12 cellular contexts compared by ENCODE assay signal in genomic region chr11:120554771-120555432, GRCh38. TPM values are rescaled to one million over a fixed set of nuclear protein-coding genes. Genes with fewer than 3 reads are reported as not detected.
DNase-seq lines count a peak whose midpoint lies in the region; ATAC-seq and TF ChIP-seq lines count a peak whose summit lies in the region.
"Had no signal": no experiment of that assay in that cellular context is flagged by ENCODE, and none has a peak within 500 bp of the region (broad histone marks: within the 10 kb centered on the region; RNA-seq: fewer than 3 reads in every experiment).

No MANE protein-coding gene starts in this region.

- WGBS in GM23248 (ENCODE audit: low coverage in 1 of 2, low lambda C conversion rate in 2 of 2, missing lambda C conversion rate in 2 of 2), 2 experiments, result 83% methylated on average over 13 to 14 of the region's 14 CpGs
- 80% methylated on average over 10 of the region's 14 CpGs for WGBS in SK-N-SH (ENCODE audit: low lambda C conversion rate)

- H3K27ac ChIP-seq in GM23248, result no peak overlapping the region
- peak overlapping the region in 1 of 2 experiments; percentile 92; a peak in 2 of 4 replicates for H3K27ac ChIP-seq in SK-N-SH (ENCODE audit: low read depth in 2 of 2, low read length in 1 of 2)

- no peaks in the 10 kb centered on the region for H4K20me1 ChIP-seq in GM23248 (ENCODE audit: insufficient read depth)
- H4K20me1 ChIP-seq in SK-N-SH (ENCODE audit: insufficient read depth), result no peaks in the 10 kb centered on the region

- H3K27me3 ChIP-seq in GM23248 (replicated peaks; ENCODE audit: insufficient read depth) (no peaks in the 10 kb centered on the region), SK-N-SH (ENCODE audit: insufficient read depth) (no peaks in the 10 kb centered on the region)

- in situ Hi-C loops in GM23248 (cut with MboI), result no loop called here

- H3K4me3 ChIP-seq in GM23248, result no peak overlapping the region
- no peak overlapping the region for H3K4me3 ChIP-seq in SK-N-SH (ENCODE audit: low read depth in 2 of 2, low read length in 1 of 2)
- 0 out of 2 replicates have a peak overlapping the region, but pooled peaks have one; percentile 16 for H3K4me3 ChIP-seq in iPS-18c (ENCODE audit: insufficient read depth, low read depth, low read length)

- no peaks in the 10 kb centered on the region for H3K79me2 ChIP-seq in GM23248 (ENCODE audit: insufficient read depth)
- H3K79me2 ChIP-seq in SK-N-SH (ENCODE audit: insufficient read depth), result no peaks in the 10 kb centered on the region

- H3K36me3 ChIP-seq in GM23248 (ENCODE audit: low read depth) (no peaks in the 10 kb centered on the region), SK-N-SH (replicated peaks in 1 of 2; ENCODE audit: control insufficient read depth in 1 of 2, insufficient read depth in 2 of 2, low read length in 1 of 2) (no peaks in the 10 kb centered on the region)

- H3K4me1 ChIP-seq in GM23248 (ENCODE audit: insufficient read depth) (no peaks in the 10 kb centered on the region), SK-N-SH (ENCODE audit: control insufficient read depth in 1 of 2, insufficient read depth in 2 of 2, low read depth in 1 of 2, low read length in 1 of 2) (peaks cover 0 to 45% of the 10 kb centered on the region in 2 experiments; a peak in 2 of 4 replicates)

- DNase-seq in GM23248 (peak; percentile 23), SK-N-SH (peak; percentile 71), stromal cell of bone marrow (ENCODE audit: low read depth) (peak; percentile 21), NCI-H2029 treated with DMSO at 0.1 percent for 48 hours (lab: John Stamatoyannopoulos, UW) (no peak)
- DNase-seq: erythroblast, kidney, NCI-H1930 had no signal

- no peak for TF ChIP-seq CTCF in SK-N-SH (IDR thresholded peaks at IDR 0.05)

- H3K4me2 ChIP-seq in GM23248 (ENCODE audit: unreplicated experiment) (no peak overlapping the region), SK-N-SH (no peak overlapping the region)

- POLR2A ChIA-PET in SK-N-SH (lab: Yijun Ruan, JAX), result interaction anchor here (0.9 kb wide), 1 partner anchor 185 kb away, joined by 3 read pairs; no protein-coding TSS in a partner anchor

- peak; percentile 32 for TF ChIP-seq RAD21 in SK-N-SH (IDR thresholded peaks at IDR 0.05; ENCODE audit: low read length)

- no peak for ATAC-seq in GM21390 (IDR thresholded peaks at IDR 0.05; ENCODE audit: unreplicated experiment)
- no peak for ATAC-seq in HG03520 (IDR thresholded peaks at IDR 0.05; ENCODE audit: unreplicated experiment)
- ATAC-seq: stimulated activated effector memory CD8-positive, alpha-beta T cell treated with anti-CD3 and anti-CD28 coated beads, Interleukin-12 subunit alpha, Interleukin-12 subunit beta, amount 100 ng/mL, for 72 hours had no signal

- H3K9me3 ChIP-seq in GM23248 (ENCODE audit: low read depth) (no peaks in the 10 kb centered on the region), SK-N-SH (no peaks in the 10 kb centered on the region), iPS-18c (ENCODE audit: control insufficient read depth, insufficient read depth, low read length) (no peaks in the 10 kb centered on the region)

- H2AFZ ChIP-seq in GM23248 (no peak overlapping the region), SK-N-SH (ENCODE audit: low read depth) (no peak overlapping the region)

- no peaks in the 10 kb centered on the region for H3F3A ChIP-seq in GM23248 (ENCODE audit: insufficient read depth)
- no peaks in the 10 kb centered on the region for H3F3A ChIP-seq in SK-N-SH (replicated peaks; ENCODE audit: insufficient read depth)

- no peaks in the 10 kb centered on the region for H3K9me2 ChIP-seq in GM23248 (ENCODE audit: insufficient read depth)
- no peaks in the 10 kb centered on the region for H3K9me2 ChIP-seq in SK-N-SH

- CTCF ChIA-PET in SK-N-SH (lab: Yijun Ruan, JAX), result interaction anchor here (0.6 to 1.8 kb wide), 8 partner anchors 10 to 398 kb away, joined by 3 to 10 read pairs (median 3); partner anchors contain the start of gene GRIK4

- H3K9ac ChIP-seq in GM23248, result no peak overlapping the region
- H3K9ac ChIP-seq in SK-N-SH, result no peak overlapping the region

- peak in 1 of 2 experiments; percentile 24; a peak in 2 of 4 replicates for TF ChIP-seq EP300 in SK-N-SH (IDR thresholded peaks at IDR 0.05; ENCODE audit: borderline replicate concordance in 1 of 2, low read depth in 1 of 2, low read length in 1 of 2)

TF ChIP-seq in SK-N-SH, 30 proteins besides CTCF, POLR2A, EP300 and RAD21:
- TF ChIP-seq GABPA (IDR thresholded peaks at IDR 0.05; ENCODE audit: low read depth) (no peak), GATA2 (CRISPR knock-in tag; IDR thresholded peaks at IDR 0.05) (peak; percentile 58), FOXJ3 (CRISPR knock-in tag; IDR thresholded peaks at IDR 0.05) (peak; percentile 75), MXI1 (IDR thresholded peaks at IDR 0.05; ENCODE audit: low read depth, low read length) (peak; percentile 78), CHD2 (IDR thresholded peaks at IDR 0.05; ENCODE audit: low read length, partially characterized antibody) (peak; percentile 15), RCOR1 (IDR thresholded peaks at IDR 0.05; ENCODE audit: low read length) (peak; percentile 55; the same call in 1 of the 2 replicates), TEAD4 (IDR thresholded peaks at IDR 0.05; ENCODE audit: borderline replicate concordance, insufficient read depth) (no peak)

RNA-seq across cellular contexts. Expression of gene GRIK4, which starts 43.4 kb away (rescaled TPM):
- not detected in 2 replicates for total RNA-seq in GM23248 (2014; rRNA removed; shearing (Covaris generic))
- not detected in 2 replicates for polyA plus RNA-seq in GM23248 (2016; fragmentation: Nextera tagmentation; extraction: Ambion mirVana)
- 0.02 and 0.03 TPM in 2 replicates for polyA plus RNA-seq in SK-N-SH (2012; rRNA removed)
- polyA plus RNA-seq in SK-N-SH (2012; cell fraction: cytosol; rRNA removed), result 0.01 and 0.04 TPM in 2 replicates
- polyA plus RNA-seq in SK-N-SH (2012; cell fraction: nucleus; rRNA removed), result 0.04 TPM in 2 replicates
- total RNA-seq: aorta had no signal
- polyA plus RNA-seq: aorta had no signal
